ENCODE assay signal across 34 cellular contexts in genomic region chr3:178457506-178457905, GRCh38.
"Had no signal": no experiment of that assay in that cellular context is flagged by ENCODE, and none has a peak within 500 bp of the region (broad histone marks: within the 10 kb centered on the region; RNA-seq: fewer than 3 reads in every experiment).

No MANE protein-coding gene starts in this region.

- H3K27ac Mint-ChIP-seq: activated CD4-positive, alpha-beta memory T cell treated with anti-CD3 and anti-CD28 coated beads, Interleukin-2, amount 10 ng/mL, durations not matched to agents 7 days and 5 days; activated CD4-positive, alpha-beta T cell treated with anti-CD3 and anti-CD28 coated beads for 36 hours; activated CD4-positive, alpha-beta T cell treated with anti-CD3 and anti-CD28 coated beads, Interleukin-2, amount 10 ng/mL, durations not matched to agents 7 days and 5 days; activated CD8-positive, alpha-beta memory T cell treated with anti-CD3 and anti-CD28 coated beads, Interleukin-2, amount 10 ng/mL, durations not matched to agents 7 days and 5 days; activated CD8-positive, alpha-beta T cell treated with anti-CD3 and anti-CD28 coated beads, Interleukin-2, amount 10 ng/mL, durations not matched to agents 7 days and 5 days; activated naive CD4-positive, alpha-beta T cell treated with anti-CD3 and anti-CD28 coated beads, Interleukin-2, amount 10 ng/mL, durations not matched to agents 7 days and 5 days; activated naive CD4-positive, alpha-beta T cell treated with anti-CD3 and anti-CD28 coated beads, Interleukin-2, amount 50 U/mL, for 24 hours; activated naive CD8-positive, alpha-beta T cell; activated naive CD8-positive, alpha-beta T cell treated with anti-CD3 and anti-CD28 coated beads, Interleukin-2, amount 10 ng/mL, durations not matched to agents 7 days and 5 days; activated naive CD8-positive, alpha-beta T cell treated with anti-CD3 and anti-CD28 coated beads, Interleukin-2, amount 50 U/mL, for 24 hours; activated T-cell treated with anti-CD3 and anti-CD28 coated beads, Interleukin-2, amount 50 U/mL, for 24 hours; activated T-helper 2 cell treated with anti-CD3 and anti-CD28 coated beads, Interferon-gamma antibody, Interleukin-2, Interleukin-4, amounts not matched to agents 10 μg/mL and 5 μg/mL and 100 μg/mL, durations not matched to agents 14 hours and 24 hours and 36 hours; T-helper 1 cell treated with Interleukin-12 subunit alpha and Interleukin-12 subunit beta and Interleukin-4 antibody, amounts not matched to agents 30 μg/mL and 1 μg/mL, for 36 hours; T-helper 2 cell treated with Interferon-gamma antibody and Interleukin-4, amounts not matched to agents 5 μg/mL and 100 μg/mL, for 36 hours; WTC11 had no signal

- H3K4me1 Mint-ChIP-seq: activated CD4-positive, alpha-beta memory T cell treated with anti-CD3 and anti-CD28 coated beads, Interleukin-2, amount 10 ng/mL, durations not matched to agents 7 days and 5 days; activated CD4-positive, alpha-beta T cell treated with anti-CD3 and anti-CD28 coated beads for 36 hours; activated CD4-positive, alpha-beta T cell treated with anti-CD3 and anti-CD28 coated beads, Interleukin-2, amount 10 ng/mL, durations not matched to agents 7 days and 5 days; activated CD8-positive, alpha-beta memory T cell treated with anti-CD3 and anti-CD28 coated beads, Interleukin-2, amount 10 ng/mL, durations not matched to agents 7 days and 5 days; activated naive CD4-positive, alpha-beta T cell treated with anti-CD3 and anti-CD28 coated beads, Interleukin-2, amount 10 ng/mL, durations not matched to agents 7 days and 5 days; activated naive CD4-positive, alpha-beta T cell treated with anti-CD3 and anti-CD28 coated beads, Interleukin-2, amount 50 U/mL, for 24 hours; activated naive CD8-positive, alpha-beta T cell treated with anti-CD3 and anti-CD28 coated beads, Interleukin-2, amount 10 ng/mL, durations not matched to agents 7 days and 5 days; activated naive CD8-positive, alpha-beta T cell treated with anti-CD3 and anti-CD28 coated beads, Interleukin-2, amount 50 U/mL, for 24 hours; central memory CD8-positive, alpha-beta T cell had no signal

- ATAC-seq: activated CD4-positive, alpha-beta T cell treated with anti-CD3 and anti-CD28 coated beads for 36 hours; activated CD4-positive, CD25-positive, alpha-beta regulatory T cell treated with anti-CD3 and anti-CD28 coated beads, Interleukin-2, amount 50 U/mL, for 24 hours; activated CD8-positive, alpha-beta memory T cell treated with anti-CD3 and anti-CD28 coated beads, Interleukin-2, amount 10 ng/mL, durations not matched to agents 7 days and 5 days; activated CD8-positive, alpha-beta T cell treated with anti-CD3 and anti-CD28 coated beads, Interleukin-2, amount 10 ng/mL, durations not matched to agents 7 days and 5 days; activated naive CD8-positive, alpha-beta T cell treated with anti-CD3 and anti-CD28 coated beads, Interleukin-2, amount 50 U/mL, for 24 hours; WTC11 had no signal

- H3K36me3 Mint-ChIP-seq: activated CD8-positive, alpha-beta memory T cell treated with anti-CD3 and anti-CD28 coated beads, Interleukin-2, amount 10 ng/mL, durations not matched to agents 7 days and 5 days; activated naive CD4-positive, alpha-beta T cell treated with anti-CD3 and anti-CD28 coated beads, Interleukin-2, amount 10 ng/mL, durations not matched to agents 7 days and 5 days; activated naive CD4-positive, alpha-beta T cell treated with anti-CD3 and anti-CD28 coated beads, Interleukin-2, amount 50 U/mL, for 24 hours; activated naive CD8-positive, alpha-beta T cell; activated naive CD8-positive, alpha-beta T cell treated with anti-CD3 and anti-CD28 coated beads, Interleukin-2, amount 10 ng/mL, durations not matched to agents 7 days and 5 days; brain; WTC11 had no signal

- H3K4me3 ChIP-seq: ascending aorta, cardiac muscle cell had no signal

- H3K36me3 ChIP-seq: ascending aorta, cardiac muscle cell, WERI-Rb-1 had no signal

- H3K9me3 ChIP-seq: ascending aorta had no signal

- DNase-seq: activated CD4-positive, alpha-beta memory T cell treated with anti-CD3 and anti-CD28 coated beads, Interleukin-2, amount 10 ng/mL, durations not matched to agents 7 days and 5 days; activated CD4-positive, alpha-beta T cell treated with anti-CD3 and anti-CD28 coated beads for 1 hour; activated CD4-positive, alpha-beta T cell treated with anti-CD3 and anti-CD28 coated beads for 36 hours; activated CD4-positive, alpha-beta T cell treated with anti-CD3 and anti-CD28 coated beads for 48 hours; activated CD4-positive, alpha-beta T cell treated with anti-CD3 and anti-CD28 coated beads, Interleukin-2, amount 10 ng/mL, durations not matched to agents 7 days and 5 days; activated CD4-positive, alpha-beta T cell treated with anti-CD3 and anti-CD28 coated beads, Interleukin-2, amount 50 U/mL, for 48 hours; activated CD4-positive, CD25-positive, alpha-beta regulatory T cell; activated CD8-positive, alpha-beta memory T cell treated with anti-CD3 and anti-CD28 coated beads for 24 hours; activated CD8-positive, alpha-beta memory T cell treated with anti-CD3 and anti-CD28 coated beads, Interleukin-2, amount 10 ng/mL, durations not matched to agents 7 days and 5 days; activated CD8-positive, alpha-beta memory T cell treated with anti-CD3 and anti-CD28 coated beads, Interleukin-2, amount 50 U/mL, for 48 hours; activated CD8-positive, alpha-beta T cell treated with anti-CD3 and anti-CD28 coated beads, Interleukin-2, amount 10 ng/mL, durations not matched to agents 7 days and 5 days; activated effector memory CD4-positive, alpha-beta T cell treated with Interleukin-2 at 50 U/mL for 16 hours; activated gamma-delta T cell; activated naive CD4-positive, alpha-beta T cell treated with anti-CD3 and anti-CD28 coated beads, Interleukin-2, amount 10 ng/mL, durations not matched to agents 7 days and 5 days; activated naive CD4-positive, alpha-beta T cell treated with Interleukin-2 at 50 U/mL for 16 hours; activated naive CD8-positive, alpha-beta T cell treated with anti-CD3 and anti-CD28 coated beads, Interleukin-2, amount 10 ng/mL, durations not matched to agents 7 days and 5 days; activated naive CD8-positive, alpha-beta T cell treated with anti-CD3 and anti-CD28 coated beads, Interleukin-2, amount 50 U/mL, for 24 hours; activated T-cell treated with anti-CD3 and anti-CD28 coated beads, Interleukin-2, amount 50 U/mL, for 24 hours; activated T-cell treated with anti-CD3 and anti-CD28 coated beads, Interleukin-2, amount 50 U/mL, for 48 hours; cerebellar nuclear complex; T-helper 2 cell; T-helper 9 cell; WERI-Rb-1 had no signal

- H3K27me3 Mint-ChIP-seq: activated naive CD4-positive, alpha-beta T cell treated with anti-CD3 and anti-CD28 coated beads, Interleukin-2, amount 10 ng/mL, durations not matched to agents 7 days and 5 days had no signal

- H3K9me3 Mint-ChIP-seq: activated CD4-positive, alpha-beta memory T cell treated with anti-CD3 and anti-CD28 coated beads, Interleukin-2, amount 10 ng/mL, durations not matched to agents 7 days and 5 days; activated CD4-positive, alpha-beta T cell treated with anti-CD3 and anti-CD28 coated beads, Interleukin-2, amount 10 ng/mL, durations not matched to agents 7 days and 5 days; activated naive CD4-positive, alpha-beta T cell treated with anti-CD3 and anti-CD28 coated beads, Interleukin-2, amount 10 ng/mL, durations not matched to agents 7 days and 5 days; activated naive CD4-positive, alpha-beta T cell treated with anti-CD3 and anti-CD28 coated beads, Interleukin-2, amount 50 U/mL, for 24 hours; activated naive CD8-positive, alpha-beta T cell treated with anti-CD3 and anti-CD28 coated beads, Interleukin-2, amount 10 ng/mL, durations not matched to agents 7 days and 5 days; activated naive CD8-positive, alpha-beta T cell treated with anti-CD3 and anti-CD28 coated beads, Interleukin-2, amount 50 U/mL, for 24 hours; activated T-cell treated with anti-CD3 and anti-CD28 coated beads, Interleukin-2, amount 50 U/mL, for 24 hours; activated T-helper 2 cell treated with anti-CD3 and anti-CD28 coated beads, Interferon-gamma antibody, Interleukin-2, Interleukin-4, amounts not matched to agents 10 μg/mL and 5 μg/mL and 100 μg/mL, durations not matched to agents 14 hours and 24 hours and 36 hours; central memory CD8-positive, alpha-beta T cell; T-helper 1 cell treated with Interleukin-12 subunit alpha and Interleukin-12 subunit beta and Interleukin-4 antibody, amounts not matched to agents 30 μg/mL and 1 μg/mL, for 36 hours; T-helper 2 cell treated with Interferon-gamma antibody and Interleukin-4, amounts not matched to agents 5 μg/mL and 100 μg/mL, for 36 hours had no signal

- H3K27me3 ChIP-seq: ascending aorta, cardiac muscle cell had no signal

- H3K4me3 Mint-ChIP-seq: activated CD4-positive, alpha-beta memory T cell treated with anti-CD3 and anti-CD28 coated beads, Interleukin-2, amount 10 ng/mL, durations not matched to agents 7 days and 5 days; activated CD4-positive, alpha-beta T cell treated with anti-CD3 and anti-CD28 coated beads for 36 hours; activated CD4-positive, alpha-beta T cell treated with anti-CD3 and anti-CD28 coated beads, Interleukin-2, amount 10 ng/mL, durations not matched to agents 7 days and 5 days; activated CD8-positive, alpha-beta memory T cell treated with anti-CD3 and anti-CD28 coated beads, Interleukin-2, amount 10 ng/mL, durations not matched to agents 7 days and 5 days; activated CD8-positive, alpha-beta T cell treated with anti-CD3 and anti-CD28 coated beads, Interleukin-2, amount 10 ng/mL, durations not matched to agents 7 days and 5 days; activated naive CD4-positive, alpha-beta T cell treated with anti-CD3 and anti-CD28 coated beads, Interleukin-2, amount 10 ng/mL, durations not matched to agents 7 days and 5 days; activated naive CD4-positive, alpha-beta T cell treated with anti-CD3 and anti-CD28 coated beads, Interleukin-2, amount 50 U/mL, for 24 hours; activated naive CD8-positive, alpha-beta T cell; activated naive CD8-positive, alpha-beta T cell treated with anti-CD3 and anti-CD28 coated beads, Interleukin-2, amount 10 ng/mL, durations not matched to agents 7 days and 5 days; activated naive CD8-positive, alpha-beta T cell treated with anti-CD3 and anti-CD28 coated beads, Interleukin-2, amount 50 U/mL, for 24 hours; activated T-cell treated with anti-CD3 and anti-CD28 coated beads, Interleukin-2, amount 50 U/mL, for 24 hours; brain; central memory CD8-positive, alpha-beta T cell; T-helper 1 cell treated with Interleukin-12 subunit alpha and Interleukin-12 subunit beta and Interleukin-4 antibody, amounts not matched to agents 30 μg/mL and 1 μg/mL, for 36 hours; T-helper 2 cell treated with Interferon-gamma antibody and Interleukin-4, amounts not matched to agents 5 μg/mL and 100 μg/mL, for 36 hours; WTC11 had no signal
